28 cellular contexts compared by ENCODE assay signal in the genomic region with DNA sequence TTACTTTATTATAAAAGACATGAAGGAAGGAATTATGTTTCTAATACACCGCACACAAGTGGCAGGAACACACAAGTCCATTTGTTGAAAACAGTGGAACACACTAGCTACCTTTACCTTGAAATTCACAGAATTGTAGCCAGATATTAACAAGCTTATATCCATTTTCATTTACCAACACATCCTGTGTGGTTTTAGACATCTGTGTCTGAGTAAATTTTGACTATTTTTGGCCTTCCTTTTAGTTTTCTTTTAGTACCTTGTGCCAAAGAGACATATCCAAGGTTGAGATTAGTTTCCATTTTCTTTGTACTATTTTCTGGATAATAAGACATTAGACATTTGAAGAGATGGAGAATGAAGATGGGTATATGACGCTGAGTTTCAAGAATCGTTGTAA. TPM values are rescaled to one million over a fixed set of nuclear protein-coding genes. Genes with fewer than 3 reads are reported as not detected.
"Had no signal": no experiment of that assay in that cellular context is flagged by ENCODE, and none has a peak within 500 bp of the region (broad histone marks: within the 10 kb centered on the region; RNA-seq: fewer than 3 reads in every experiment).

KLRF2 (plus strand) TSS at position 244 of the 400 bp plus-strand sequence; CDS start at position 351, 107 bp downstream.

- DNase-seq: effector memory CD4-positive, alpha-beta T cell; heart left ventricle; hippocampal formation; left colon; left ventricle myocardium superior; mesenchymal stem cell; midbrain; nucleus accumbens; ovary; stimulated activated CD4-positive, alpha-beta T cell treated with anti-CD3 and anti-CD28 coated beads, Interleukin-4, amount 100 ng/mL, for 1 hour; stimulated activated CD8-positive, alpha-beta memory T cell treated with anti-CD3 and anti-CD28 coated beads, Interleukin-4, amount 100 ng/mL, for 48 hours; tibial artery; upper lobe of left lung had no signal

- H3K27me3 ChIP-seq: heart left ventricle, neural progenitor cell, ovary, right atrium auricular region, tibial artery, upper lobe of left lung, vagina had no signal

- H3K9me3 Mint-ChIP-seq: natural killer cell treated with Interleukin-12 subunit alpha and Interleukin-12 subunit beta and Interleukin-15 and Interleukin-18, amount 100 ng/mL, for 72 hours; neural progenitor cell; stimulated activated effector memory CD8-positive, alpha-beta T cell treated with anti-CD3 and anti-CD28 coated beads, Interleukin-12 subunit alpha, Interleukin-12 subunit beta, amount 100 ng/mL, for 72 hours; stimulated activated naive CD8-positive, alpha-beta T cell treated with anti-CD3 and anti-CD28 coated beads, Interleukin-15, Interleukin-2, amounts not matched to agents 100 ng/mL and 50 ng/mL, for 24 hours had no signal

- H3K27ac Mint-ChIP-seq: natural killer cell treated with Interleukin-12 subunit alpha and Interleukin-12 subunit beta and Interleukin-15 and Interleukin-18, amount 100 ng/mL, for 72 hours; neural progenitor cell; stimulated activated effector memory CD8-positive, alpha-beta T cell treated with anti-CD3 and anti-CD28 coated beads, Interleukin-12 subunit alpha, Interleukin-12 subunit beta, amount 100 ng/mL, for 72 hours; stimulated activated naive CD8-positive, alpha-beta T cell treated with anti-CD3 and anti-CD28 coated beads, Interleukin-15, Interleukin-2, amounts not matched to agents 100 ng/mL and 50 ng/mL, for 24 hours had no signal

- H3K4me2 ChIP-seq: neural progenitor cell, smooth muscle cell had no signal

- H3K4me1 ChIP-seq: heart left ventricle, neural progenitor cell, right atrium auricular region, tibial artery, upper lobe of left lung, vagina had no signal

- H2AFZ ChIP-seq: neural progenitor cell had no signal

- H3K27ac ChIP-seq: heart left ventricle, neural progenitor cell, ovary, right atrium auricular region, tibial artery, upper lobe of left lung, vagina had no signal

- H3K36me3 Mint-ChIP-seq: natural killer cell treated with Interleukin-12 subunit alpha and Interleukin-12 subunit beta and Interleukin-15 and Interleukin-18, amount 100 ng/mL, for 72 hours; neural progenitor cell; stimulated activated effector memory CD8-positive, alpha-beta T cell treated with anti-CD3 and anti-CD28 coated beads, Interleukin-12 subunit alpha, Interleukin-12 subunit beta, amount 100 ng/mL, for 72 hours had no signal

- H3K9ac ChIP-seq: neural progenitor cell had no signal

- H3K9me3 ChIP-seq: heart left ventricle, ovary, right atrium auricular region, tibial artery, upper lobe of left lung, vagina had no signal

- H3K36me3 ChIP-seq: heart left ventricle, neural progenitor cell, ovary, right atrium auricular region, tibial artery, upper lobe of left lung, vagina had no signal

- H3K4me3 Mint-ChIP-seq: natural killer cell treated with Interleukin-12 subunit alpha and Interleukin-12 subunit beta and Interleukin-15 and Interleukin-18, amount 100 ng/mL, for 72 hours; neural progenitor cell; stimulated activated effector memory CD8-positive, alpha-beta T cell treated with anti-CD3 and anti-CD28 coated beads, Interleukin-12 subunit alpha, Interleukin-12 subunit beta, amount 100 ng/mL, for 72 hours; stimulated activated naive CD8-positive, alpha-beta T cell treated with anti-CD3 and anti-CD28 coated beads, Interleukin-15, Interleukin-2, amounts not matched to agents 100 ng/mL and 50 ng/mL, for 24 hours had no signal

- H3K27me3 Mint-ChIP-seq: natural killer cell treated with Interleukin-12 subunit alpha and Interleukin-12 subunit beta and Interleukin-15 and Interleukin-18, amount 100 ng/mL, for 72 hours; stimulated activated naive CD8-positive, alpha-beta T cell treated with anti-CD3 and anti-CD28 coated beads, Interleukin-15, Interleukin-2, amounts not matched to agents 100 ng/mL and 50 ng/mL, for 24 hours had no signal

- ATAC-seq: esophagus mucosa; heart left ventricle; left colon; left ventricle myocardium superior; natural killer cell treated with Interleukin-12 subunit alpha and Interleukin-12 subunit beta and Interleukin-15 and Interleukin-18, amount 100 ng/mL, for 72 hours; stimulated activated effector memory CD8-positive, alpha-beta T cell treated with anti-CD3 and anti-CD28 coated beads, Interleukin-12 subunit alpha, Interleukin-12 subunit beta, amount 100 ng/mL, for 72 hours had no signal

- H3K4me1 Mint-ChIP-seq: neural progenitor cell; stimulated activated effector memory CD8-positive, alpha-beta T cell treated with anti-CD3 and anti-CD28 coated beads, Interleukin-12 subunit alpha, Interleukin-12 subunit beta, amount 100 ng/mL, for 72 hours had no signal

- H3K4me3 ChIP-seq: heart left ventricle, lung, neural progenitor cell, ovary, right atrium auricular region, smooth muscle cell, tibial artery, upper lobe of left lung, vagina had no signal

RNA-seq across cellular contexts. Expression of gene KLRF2, which starts in this region (rescaled TPM):
- total RNA-seq: esophagus mucosa; fibroblast of lung; frontal cortex; glomerular endothelial cell; heart left ventricle; kidney epithelial cell; left colon; left ventricle myocardium superior; lung; natural killer cell treated with Interleukin-12 subunit alpha and Interleukin-12 subunit beta and Interleukin-15 and Interleukin-18, amount 100 ng/mL, for 72 hours; ovary; posterior vena cava; right atrium auricular region; smooth muscle cell; temporal lobe; upper lobe of left lung; vagina had no signal
- polyA plus RNA-seq: fibroblast of lung, heart left ventricle, lung, ovary, smooth muscle cell had no signal
